In genomic region chr1:2455757-2456156, GRCh38 we compare ENCODE assay signal across 14 cellular contexts.
"Had no signal": no experiment of that assay in that cellular context is flagged by ENCODE, and none has a peak within 500 bp of the region (broad histone marks: within the 10 kb centered on the region; RNA-seq: fewer than 3 reads in every experiment).

No MANE protein-coding gene starts in this region.

- DNase-seq: activated CD4-positive, alpha-beta T cell treated with anti-CD3 and anti-CD28 coated beads for 48 hours; activated CD8-positive, alpha-beta memory T cell treated with anti-CD3 and anti-CD28 coated beads for 24 hours; activated naive CD4-positive, alpha-beta T cell treated with anti-CD3 and anti-CD28 coated beads, Interleukin-2, amount 10 ng/mL, durations not matched to agents 7 days and 5 days; body of pancreas; dermis blood vessel endothelial cell; endodermal cell; foreskin melanocyte; heart right ventricle; islet precursor cell; mesendoderm; pancreas; stimulated activated CD4-positive, alpha-beta T cell treated with anti-CD3 and anti-CD28 coated beads, Interleukin-4, amount 100 ng/mL, for 24 hours; testis; upper lobe of right lung had no signal

- ATAC-seq: body of pancreas, heart right ventricle, pancreas, upper lobe of right lung had no signal

- H3K27ac ChIP-seq: body of pancreas, heart right ventricle, pancreas, testis, upper lobe of right lung had no signal
